Comparison of ENCODE assay signal across 7 cellular contexts in the genomic region with DNA sequence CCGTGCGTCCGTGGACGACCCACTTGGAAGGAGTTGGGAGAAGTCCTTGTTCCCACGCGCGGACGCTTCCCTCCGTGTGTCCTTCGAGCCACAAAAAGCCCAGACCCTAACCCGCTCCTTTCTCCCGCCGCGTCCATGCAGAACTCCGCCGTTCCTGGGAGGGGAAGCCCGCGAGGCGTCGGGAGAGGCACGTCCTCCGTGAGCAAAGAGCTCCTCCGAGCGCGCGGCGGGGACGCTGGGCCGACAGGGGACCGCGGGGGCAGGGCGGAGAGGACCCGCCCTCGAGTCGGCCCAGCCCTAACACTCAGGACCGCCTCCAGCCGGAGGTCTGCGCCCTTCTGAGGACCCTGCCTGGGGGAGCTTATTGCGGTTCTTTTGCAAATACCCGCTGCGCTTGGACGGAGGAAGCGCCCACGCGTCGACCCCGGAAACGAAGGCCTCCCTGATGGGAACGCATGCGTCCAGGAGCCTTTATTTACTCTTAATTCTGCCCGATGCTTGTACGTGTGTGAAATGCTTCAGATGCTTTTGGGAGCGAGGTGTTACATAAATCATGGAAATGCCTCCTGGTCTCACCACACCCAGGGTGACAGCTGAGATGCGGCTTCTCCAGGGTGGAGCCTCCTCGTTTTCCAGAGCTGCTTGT. TPM values are rescaled to one million over a fixed set of nuclear protein-coding genes. Genes with fewer than 3 reads are reported as not detected.
DNase-seq lines count a peak whose midpoint lies in the region; ATAC-seq and TF ChIP-seq lines count a peak whose summit lies in the region.

No MANE protein-coding gene starts in this region.

- H3K4me1 ChIP-seq in foreskin keratinocyte (peaks cover 9% of the 10 kb centered on the region), prostate gland (replicated peaks) (no peaks in the 10 kb centered on the region)

- WGBS in prostate gland: 2% methylated on average over 23 of the region's 55 CpGs

- TF ChIP-seq POLR2A in prostate gland (IDR thresholded peaks at IDR 0.05): no peak

- no peaks in the 10 kb centered on the region for H3K9me3 Mint-ChIP-seq in activated CD4-positive, alpha-beta memory T cell treated with anti-CD3 and anti-CD28 coated beads for 36 hours

- peak overlapping the region; percentile 74 for H3K4me3 Mint-ChIP-seq in activated CD4-positive, alpha-beta memory T cell treated with anti-CD3 and anti-CD28 coated beads for 36 hours

- DNase-seq in ELR (ENCODE audit: low read depth) (peak; percentile 45), Kasumi-1 (lab: John Stamatoyannopoulos, UW) (peak; percentile 52 to 59), foreskin keratinocyte (peak; percentile 23 to 58), prostate gland (ENCODE audit: low spot score) (no peak)
- peak; percentile 20 for DNase-seq in activated CD4-positive, alpha-beta memory T cell treated with anti-CD3 and anti-CD28 coated beads for 36 hours

- intact Hi-C loops in activated CD4-positive, alpha-beta memory T cell treated with anti-CD3 and anti-CD28 coated beads for 36 hours (cut with micrococcal nuclease): no loop called here
- intact Hi-C loops in prostate gland (cut with DNase I): no loop called here

- H3K36me3 ChIP-seq in prostate gland: no peaks in the 10 kb centered on the region

- H3K36me3 Mint-ChIP-seq in activated CD4-positive, alpha-beta memory T cell treated with anti-CD3 and anti-CD28 coated beads for 36 hours: peaks cover 15% of the 10 kb centered on the region

- ATAC-seq in foreskin keratinocyte (peak; percentile 19), GM21381 (IDR thresholded peaks at IDR 0.05; ENCODE audit: unreplicated experiment) (no peak), HG02852 (IDR thresholded peaks at IDR 0.05; ENCODE audit: unreplicated experiment) (no peak)

- H3K9me3 ChIP-seq in prostate gland: no peaks in the 10 kb centered on the region

- H3K4me1 Mint-ChIP-seq in activated CD4-positive, alpha-beta memory T cell treated with anti-CD3 and anti-CD28 coated beads for 36 hours (ENCODE audit: low read depth): peaks cover 9% of the 10 kb centered on the region

- TF ChIP-seq CTCF in foreskin keratinocyte (conservative IDR thresholded peaks at IDR 0.05) (no peak), prostate gland (IDR thresholded peaks at IDR 0.05) (no peak)

- H3K27me3 ChIP-seq in foreskin keratinocyte (no peaks in the 10 kb centered on the region), prostate gland (replicated peaks; ENCODE audit: insufficient read depth) (no peaks in the 10 kb centered on the region)

- CTCF ChIA-PET in activated CD4-positive, alpha-beta memory T cell treated with anti-CD3 and anti-CD28 coated beads for 36 hours (lab: Charles Lee): interaction anchor here (1.3 kb wide), 1 partner anchor 116 kb away, joined by 4 read pairs; no protein-coding TSS in a partner anchor

- no peak overlapping the region for H3K27ac Mint-ChIP-seq in activated CD4-positive, alpha-beta memory T cell treated with anti-CD3 and anti-CD28 coated beads for 36 hours

- H3K27me3 Mint-ChIP-seq in activated CD4-positive, alpha-beta memory T cell treated with anti-CD3 and anti-CD28 coated beads for 36 hours: peaks cover 2% of the 10 kb centered on the region

- POLR2A ChIA-PET in activated CD4-positive, alpha-beta memory T cell treated with anti-CD3 and anti-CD28 coated beads for 36 hours (lab: Charles Lee): interaction anchor here (1.0 kb wide), 1 partner anchor 33 kb away, joined by 3 read pairs; the partner anchor contains the start of gene PRMT2

- H3K4me3 ChIP-seq in prostate gland: peak overlapping the region; percentile 13 to 25

- no peak overlapping the region for H3K27ac ChIP-seq in foreskin keratinocyte
- H3K27ac ChIP-seq in prostate gland: no peak overlapping the region

RNA-seq across cellular contexts. Expression of gene PRMT2, which starts 32.4 kb away (rescaled TPM):
- 10 to 100 TPM; 85.4 to 90.7 TPM for total RNA-seq in activated CD4-positive, alpha-beta memory T cell treated with anti-CD3 and anti-CD28 coated beads for 36 hours
- total RNA-seq in foreskin keratinocyte: 92.0 and 93.0 TPM in 2 replicates
- 95.3 and 99.5 TPM in 2 replicates for polyA plus RNA-seq in foreskin keratinocyte
- total RNA-seq in prostate gland: 100 to 1,000 TPM in 1 of 2 donors, 10 to 100 TPM in 1; 77.9 to 108 TPM
